In genomic region chr19:46371371-46371901, GRCh38 we compare ENCODE assay signal across 14 cellular contexts. TPM values are rescaled to one million over a fixed set of nuclear protein-coding genes. Genes with fewer than 3 reads are reported as not detected.
DNase-seq lines count a peak whose midpoint lies in the region; ATAC-seq, FAIRE-seq and TF ChIP-seq lines count a peak whose summit lies in the region.
"Had no signal": no experiment of that assay in that cellular context is flagged by ENCODE, and none has a peak within 500 bp of the region (broad histone marks: within the 10 kb centered on the region; RNA-seq: fewer than 3 reads in every experiment).

No MANE protein-coding gene starts in this region.

- intact Hi-C loops in CD4-positive, alpha-beta T cell (cut with DNase I, micrococcal nuclease): no loop called here
- intact Hi-C loops in breast epithelium (cut with DNase I; ENCODE audit: low total_unique reads): no loop called here

- no peaks in the 10 kb centered on the region for H3K27me3 Mint-ChIP-seq in CD4-positive, alpha-beta T cell

- H3K4me3 Mint-ChIP-seq in CD4-positive, alpha-beta T cell: no peak overlapping the region

- H3K27me3 ChIP-seq in CD4-positive, alpha-beta T cell (ENCODE audit: control insufficient read depth, insufficient read depth, low read length): no peaks in the 10 kb centered on the region
- no peaks in the 10 kb centered on the region for H3K27me3 ChIP-seq in breast epithelium
- H3K27me3 ChIP-seq: gastroesophageal sphincter had no signal

- TF ChIP-seq POLR2A in breast epithelium (IDR thresholded peaks at IDR 0.05): no peak

- no peaks in the 10 kb centered on the region for H3K36me3 ChIP-seq in breast epithelium

- peaks cover 28 to 35% of the 10 kb centered on the region in 2 donors for H3K4me1 ChIP-seq in breast epithelium

- H3K4me1 Mint-ChIP-seq in CD4-positive, alpha-beta T cell (ENCODE audit: low read depth): peaks cover 27% of the 10 kb centered on the region

- peak in 1 of 10 experiments; percentile 31 for DNase-seq in CD4-positive, alpha-beta T cell
- DNase-seq in breast epithelium (ENCODE audit: low spot score in 2 of 2) (peak in 1 of 2 donors; percentile 45), mesenteric fat pad (ENCODE audit: low spot score) (peak; percentile 59), GM19239 (ENCODE audit: insufficient read length, low spot score) (no peak)
- DNase-seq: DMS79, GOT3, mucosa of descending colon, small intestine had no signal

- H3K4me3 ChIP-seq in breast epithelium: no peak overlapping the region
- H3K4me3 ChIP-seq: gastroesophageal sphincter, mucosa of descending colon had no signal

- no peak for FAIRE-seq in GM19239 (lab: Jason Lieb, UNC)
- FAIRE-seq: RCC 7860, small intestine had no signal

- no peaks in the 10 kb centered on the region for H3K9me3 ChIP-seq in CD4-positive, alpha-beta T cell (ENCODE audit: control insufficient read depth, low read length)
- no peaks in the 10 kb centered on the region for H3K9me3 ChIP-seq in breast epithelium
- H3K9me3 ChIP-seq: gastroesophageal sphincter, mucosa of descending colon had no signal

- POLR2A ChIA-PET in CD4-positive, alpha-beta T cell (lab: Charles Lee): no interaction called here

- TF ChIP-seq EP300 in Ishikawa (IDR thresholded peaks at IDR 0.05; ENCODE audit: borderline replicate concordance): no peak

- peak; percentile 27; the same call in 1 of the 2 replicates for TF ChIP-seq RAD21 in Ishikawa (IDR thresholded peaks at IDR 0.05; ENCODE audit: low read depth)

- no peak overlapping the region for H3K27ac Mint-ChIP-seq in CD4-positive, alpha-beta T cell

- CTCF ChIA-PET in CD4-positive, alpha-beta T cell (lab: Charles Lee): no interaction called here

- H3K27ac ChIP-seq in CD4-positive, alpha-beta T cell (ENCODE audit: low read depth, low read length): no peak overlapping the region
- H3K27ac ChIP-seq in breast epithelium: peak overlapping the region; percentile 78 to 86

- peak; percentile 59 for ATAC-seq in CD4-positive, alpha-beta T cell (ENCODE audit: poor library complexity)
- ATAC-seq in GM18907 (IDR thresholded peaks at IDR 0.05; ENCODE audit: unreplicated experiment) (no peak), HG02678 (IDR thresholded peaks at IDR 0.05; ENCODE audit: unreplicated experiment) (no peak), HG02870 (IDR thresholded peaks at IDR 0.05; ENCODE audit: unreplicated experiment) (no peak)
- ATAC-seq: gastroesophageal sphincter, mucosa of descending colon had no signal

- H3K36me3 Mint-ChIP-seq in CD4-positive, alpha-beta T cell (ENCODE audit: low read depth): peaks cover 35% of the 10 kb centered on the region

- TF ChIP-seq CTCF in CD4-positive, alpha-beta T cell (IDR thresholded peaks at IDR 0.05): no peak
- TF ChIP-seq CTCF in breast epithelium (IDR thresholded peaks at IDR 0.05): no peak

- H3K9me3 Mint-ChIP-seq in CD4-positive, alpha-beta T cell: no peaks in the 10 kb centered on the region

TF ChIP-seq in Ishikawa, 13 proteins besides CTCF, POLR2A, EP300 and RAD21:
- no peak for TF ChIP-seq MAX (IDR thresholded peaks at IDR 0.05)
- TF ChIP-seq CREB1 (IDR thresholded peaks at IDR 0.05; ENCODE audit: low read depth): no peak
- no peak for TF ChIP-seq REST (IDR thresholded peaks at IDR 0.05; ENCODE audit: low read depth)
- TF ChIP-seq TEAD4 (IDR thresholded peaks at IDR 0.05): no peak
- TF ChIP-seq USF1 (IDR thresholded peaks at IDR 0.05): no peak
- no peak for TF ChIP-seq NFIC (IDR thresholded peaks at IDR 0.05)
- TF ChIP-seq ZBTB7A (IDR thresholded peaks at IDR 0.05; ENCODE audit: low read depth): no peak

RNA-seq across cellular contexts. Expression of gene PPP5C, which starts 24.5 kb away (rescaled TPM):
- total RNA-seq in CD4-positive, alpha-beta T cell: 10 to 100 TPM; 18.9 to 20.2 TPM
- total RNA-seq in breast epithelium (10 to 100 TPM; 41.3 to 72.4 (median 58.7) TPM), mesenteric fat pad (44.3 TPM)

RNA-seq across cellular contexts. Expression of gene CCDC8, which starts 41.9 kb away (rescaled TPM):
- not detected for total RNA-seq in CD4-positive, alpha-beta T cell
- total RNA-seq in breast epithelium (10 to 100 TPM in 2 of 3 donors, 1 to 10 TPM in 1; 2.2 to 29.7 (median 16.4) TPM), mesenteric fat pad (2.9 TPM)

RNA-seq across cellular contexts. Expression of gene PNMA8C, which starts 57.3 kb away (rescaled TPM):
- not detected for total RNA-seq in CD4-positive, alpha-beta T cell
- total RNA-seq in breast epithelium (under 1 TPM in 2 of 3 donors, not detected in 1; 0.59 to 0.98 TPM), mesenteric fat pad (not detected)
